Comparison of ENCODE assay signal across 24 cellular contexts in the genomic region with DNA sequence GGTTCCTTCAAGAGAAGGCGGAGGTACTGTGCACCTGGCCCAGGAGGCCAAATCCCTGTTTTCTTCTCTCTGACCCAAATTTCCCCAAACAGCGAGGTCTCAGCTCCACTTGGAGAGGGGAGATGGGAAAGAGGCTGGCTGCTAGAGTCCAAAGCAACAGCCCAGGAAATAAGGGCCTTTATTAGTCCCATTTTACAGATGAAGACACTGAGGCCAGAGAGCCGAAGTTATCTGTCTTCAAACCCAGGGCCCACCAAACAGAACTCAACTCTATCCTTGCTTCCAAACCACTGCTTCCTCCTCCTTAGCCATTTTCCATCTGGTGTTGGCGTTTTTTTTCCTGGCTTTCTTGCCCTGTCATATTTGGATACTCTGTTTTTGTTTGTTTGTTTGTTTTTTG.
"Had no signal": no experiment of that assay in that cellular context is flagged by ENCODE, and none has a peak within 500 bp of the region (broad histone marks: within the 10 kb centered on the region; RNA-seq: fewer than 3 reads in every experiment).

No MANE protein-coding gene starts in this region.

- H3K4me1 ChIP-seq: breast epithelium had no signal

- H3K9me3 ChIP-seq: breast epithelium had no signal

- ATAC-seq: activated CD8-positive, alpha-beta memory T cell treated with anti-CD3 and anti-CD28 coated beads, Interleukin-2, amount 10 ng/mL, durations not matched to agents 7 days and 5 days; T-cell had no signal

- H3K9me3 Mint-ChIP-seq: activated naive CD4-positive, alpha-beta T cell treated with anti-CD3 and anti-CD28 coated beads, Interleukin-2, amount 50 U/mL, for 24 hours; activated T-cell treated with anti-CD3 and anti-CD28 coated beads, Interleukin-2, amount 50 U/mL, for 24 hours; activated T-helper 1 cell treated with anti-CD3 and anti-CD28 coated beads, Interleukin-12 subunit alpha, Interleukin-12 subunit beta, Interleukin-2, Interleukin-4 antibody, amounts not matched to agents 30 ng/mL and 10 ng/mL and 1 ng/mL, durations not matched to agents 14 hours and 24 hours and 36 hours; T-cell had no signal

- H3K36me3 Mint-ChIP-seq: activated naive CD4-positive, alpha-beta T cell treated with anti-CD3 and anti-CD28 coated beads, Interleukin-2, amount 50 U/mL, for 24 hours; T-cell had no signal

- H3K36me3 ChIP-seq: breast epithelium, WERI-Rb-1 had no signal

- H3K27me3 ChIP-seq: breast epithelium had no signal

- H3K27me3 Mint-ChIP-seq: activated CD8-positive, alpha-beta memory T cell treated with anti-CD3 and anti-CD28 coated beads, Interleukin-2, amount 10 ng/mL, durations not matched to agents 7 days and 5 days; activated naive CD4-positive, alpha-beta T cell treated with anti-CD3 and anti-CD28 coated beads, Interleukin-2, amount 50 U/mL, for 24 hours; activated T-cell treated with anti-CD3 and anti-CD28 coated beads, Interleukin-2, amount 50 U/mL, for 24 hours; T-cell had no signal

- FAIRE-seq: RCC 7860 had no signal

- H3K27ac Mint-ChIP-seq: activated CD8-positive, alpha-beta memory T cell treated with anti-CD3 and anti-CD28 coated beads, Interleukin-2, amount 10 ng/mL, durations not matched to agents 7 days and 5 days; activated naive CD4-positive, alpha-beta T cell treated with anti-CD3 and anti-CD28 coated beads, Interleukin-2, amount 50 U/mL, for 24 hours; activated T-cell treated with anti-CD3 and anti-CD28 coated beads, Interleukin-2, amount 50 U/mL, for 24 hours; T-cell had no signal

- DNase-seq: activated CD4-positive, alpha-beta T cell treated with anti-CD3 and anti-CD28 coated beads for 4 hours; activated CD4-positive, alpha-beta T cell treated with anti-CD3 and anti-CD28 coated beads, Interleukin-2, amount 50 U/mL, for 48 hours; activated CD8-positive, alpha-beta memory T cell treated with anti-CD3 and anti-CD28 coated beads, Interleukin-2, amount 10 ng/mL, durations not matched to agents 7 days and 5 days; activated effector memory CD4-positive, alpha-beta T cell treated with Interleukin-2 at 50 U/mL for 16 hours; activated naive CD4-positive, alpha-beta T cell; activated T-cell treated with anti-CD3 and anti-CD28 coated beads, Interleukin-2, amount 50 U/mL, for 24 hours; aorta; caudate nucleus; MM.1S; NCI-H1105; NCI-H1436; NCI-H1694 treated with DMSO at 0.1 percent for 48 hours; NCI-H2029 treated with DMSO at 0.1 percent for 48 hours; NCI-H345; NCI-H510A; NCI-H69; T-cell; WERI-Rb-1 had no signal

- H3K4me3 ChIP-seq: breast epithelium, coronary artery, SK-N-MC had no signal

- H3K27ac ChIP-seq: breast epithelium, coronary artery, SK-N-MC, WERI-Rb-1 had no signal

- H3K4me3 Mint-ChIP-seq: activated CD8-positive, alpha-beta memory T cell treated with anti-CD3 and anti-CD28 coated beads, Interleukin-2, amount 10 ng/mL, durations not matched to agents 7 days and 5 days; activated naive CD4-positive, alpha-beta T cell treated with anti-CD3 and anti-CD28 coated beads, Interleukin-2, amount 50 U/mL, for 24 hours; activated T-cell treated with anti-CD3 and anti-CD28 coated beads, Interleukin-2, amount 50 U/mL, for 24 hours; activated T-helper 1 cell treated with anti-CD3 and anti-CD28 coated beads, Interleukin-12 subunit alpha, Interleukin-12 subunit beta, Interleukin-2, Interleukin-4 antibody, amounts not matched to agents 30 ng/mL and 10 ng/mL and 1 ng/mL, durations not matched to agents 14 hours and 24 hours and 36 hours; T-cell had no signal
